ENCODE assay signal across 25 cellular contexts in the genomic region with DNA sequence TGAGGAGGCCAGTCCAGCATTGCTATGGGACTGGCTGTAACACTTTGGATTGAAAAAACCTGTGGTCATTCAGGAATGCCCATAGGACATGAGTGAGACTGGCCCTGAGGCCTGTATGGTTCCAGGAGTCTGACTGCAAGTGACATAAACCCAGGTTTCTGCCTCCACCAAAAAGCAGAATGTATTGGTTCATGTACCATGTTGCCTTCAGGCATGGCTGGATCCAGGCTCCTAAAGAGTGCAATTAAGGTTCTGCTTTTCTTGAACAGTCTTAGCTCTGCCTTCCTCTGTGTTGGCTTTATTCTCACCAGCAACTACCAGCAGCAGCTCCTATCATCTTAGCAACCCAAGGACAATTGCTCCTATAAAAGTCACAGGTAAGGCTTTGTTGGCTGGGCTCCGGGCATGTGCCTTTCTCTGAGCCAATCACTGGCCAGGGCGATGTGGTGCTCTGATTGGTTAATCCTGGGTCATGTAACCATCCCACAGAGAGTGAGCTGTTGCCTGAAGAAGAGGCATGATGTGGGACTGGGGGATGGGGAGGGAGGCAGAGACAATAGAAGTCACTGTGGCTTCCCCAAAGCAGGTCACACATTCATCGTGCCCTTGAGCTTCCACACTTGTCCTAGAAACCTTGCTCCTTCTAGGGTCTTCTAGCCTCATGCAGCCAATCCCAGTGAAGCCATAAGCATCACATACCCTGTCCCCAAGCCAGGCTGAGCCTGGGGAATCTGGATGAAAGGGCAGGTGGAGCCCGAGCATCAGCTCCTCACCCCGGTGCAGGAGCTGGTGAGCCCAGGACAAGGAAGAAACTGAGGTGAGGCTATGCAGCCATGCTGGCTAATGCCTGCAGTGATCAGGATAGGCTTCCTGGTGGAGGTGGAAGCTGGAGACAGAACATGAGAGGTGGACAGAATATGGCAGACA.
DNase-seq lines count a peak whose midpoint lies in the region; ATAC-seq and TF ChIP-seq lines count a peak whose summit lies in the region.
"Had no signal": no experiment of that assay in that cellular context is flagged by ENCODE, and none has a peak within 500 bp of the region (broad histone marks: within the 10 kb centered on the region; RNA-seq: fewer than 3 reads in every experiment).

No MANE protein-coding gene starts in this region.

- no peaks in the 10 kb centered on the region for H3K79me2 ChIP-seq in HCT116 (ENCODE audit: insufficient read depth, low read length)
- H3K79me2 ChIP-seq in osteoblast (ENCODE audit: insufficient read depth, low read length), result no peaks in the 10 kb centered on the region

- DNase-seq in HCT116 (ENCODE audit: low read depth, low spot score), result no peak
- peak; percentile 32 for DNase-seq in ecto neural progenitor cell (ENCODE audit: low spot score)
- peak; percentile 58 for DNase-seq in osteoblast (ENCODE audit: insufficient read length, low spot score, missing footprints)
- no peak for DNase-seq in NCI-H526 treated with DMSO at 0.1 percent for 48 hours (lab: John Stamatoyannopoulos, UW)
- no peak for DNase-seq in stimulated activated CD4-positive, alpha-beta T cell treated with anti-CD3 and anti-CD28 coated beads, Interleukin-1b, Interleukin-23, amount 100 ng/mL, for 48 hours
- no peak for DNase-seq in NOMO-1 treated with DMSO at 0.1 percent for 48 hours (lab: John Stamatoyannopoulos, UW; ENCODE audit: unreplicated experiment)
- DNase-seq: activated effector memory CD4-positive, alpha-beta T cell treated with anti-CD3 and anti-CD28 coated beads, Interleukin-2, amount 50 U/mL, for 16 hours; activated naive CD8-positive, alpha-beta T cell treated with anti-CD3 and anti-CD28 coated beads, Interleukin-2, amount 10 ng/mL, durations not matched to agents 7 days and 5 days; gastrocnemius medialis; HFFc6; hypothalamus; immature natural killer cell; left lung; naive thymus-derived CD4-positive, alpha-beta T cell; NCI-H510A; NK-92 treated with Interleukin-12 subunit alpha and Interleukin-12 subunit beta, amount 100 ng/mL, for 24 hours; nucleus accumbens; trophoblast cell had no signal

- intact Hi-C loops in HCT116 (cut with micrococcal nuclease), result no loop called here

- POLR2A ChIA-PET in HCT116 (lab: Charles Lee), result no interaction called here

- no peak for TF ChIP-seq POLR2A in HCT116 (IDR thresholded peaks at IDR 0.05; ENCODE audit: borderline replicate concordance, extremely low read depth, insufficient read depth, insufficient read length)

- no peak overlapping the region for H3K27ac ChIP-seq in BLaER1 treated with 17β-estradiol and CSF1 and Interleukin-3, amounts not matched to agents 10 nM and 100 nM
- H3K27ac ChIP-seq in HCT116 (ENCODE audit: low read depth, low read length), result no peak overlapping the region
- no peak overlapping the region for H3K27ac ChIP-seq in osteoblast (ENCODE audit: low read depth, low read length)
- H3K27ac ChIP-seq: ascending aorta, C4-2B, cardiac muscle cell, gastrocnemius medialis, left lung, skin epidermis had no signal

- TF ChIP-seq RAD21 in HCT116 (IDR thresholded peaks at IDR 0.05; ENCODE audit: low read depth), result no peak

- ATAC-seq in HCT116, result peak; percentile 70
- no peak for ATAC-seq in GM19397 (IDR thresholded peaks at IDR 0.05; ENCODE audit: unreplicated experiment)
- ATAC-seq: activated CD4-positive, CD25-positive, alpha-beta regulatory T cell treated with anti-CD3 and anti-CD28 coated beads, Interleukin-2, amount 50 U/mL, for 24 hours; gastrocnemius medialis; left lung; naive thymus-derived CD4-positive, alpha-beta T cell had no signal

- RAD21 ChIA-PET in HCT116 (lab: Charles Lee; ENCODE audit: low non-redundant PET in 1 of 2, low total read pairs in 2 of 2, uncharacterized antibody in 2 of 2, unreplicated experiment in 2 of 2), result no interaction called here

- CTCF ChIA-PET in HCT116 (lab: Charles Lee), result no interaction called here

- peaks cover 11 to 75% (median 64%) of the 10 kb centered on the region in 10 experiments; a peak in 19 of 20 replicates for H3K4me1 ChIP-seq in BLaER1 treated with 17β-estradiol and CSF1 and Interleukin-3, amounts not matched to agents 10 nM and 100 nM
- H3K4me1 ChIP-seq in HCT116 (ENCODE audit: control insufficient read depth in 1 of 2, insufficient read depth in 2 of 2, low read length in 2 of 2) (no peaks in the 10 kb centered on the region), osteoblast (ENCODE audit: insufficient read depth, low read length) (no peaks in the 10 kb centered on the region)
- H3K4me1 ChIP-seq: ascending aorta, gastrocnemius medialis, left lung had no signal

- TF ChIP-seq CTCF in HCT116 (IDR thresholded peaks at IDR 0.05 in 2 of 3, conservative IDR thresholded peaks at IDR 0.05 in 1 of 3; ENCODE audit: borderline replicate concordance in 1 of 3, insufficient read depth in 1 of 3, low read depth in 2 of 3, low read length in 2 of 3), result no peak
- TF ChIP-seq CTCF in osteoblast (IDR thresholded peaks at IDR 0.05; ENCODE audit: extremely low read depth, low read depth, low read length), result no peak

- no peak overlapping the region for H2AFZ ChIP-seq in HCT116 (ENCODE audit: low read depth, low read length, poor library complexity, severe bottlenecking)
- no peak overlapping the region for H2AFZ ChIP-seq in osteoblast (ENCODE audit: low read length)

- BruUV-seq in HCT116 (replicated peaks; lab: Mats Ljungman, UMichigan), result no TSS peak

- no peaks in the 10 kb centered on the region for H3K27me3 ChIP-seq in BLaER1 treated with 17β-estradiol and CSF1 and Interleukin-3, amounts not matched to agents 10 nM and 100 nM
- H3K27me3 ChIP-seq in HCT116 (ENCODE audit: insufficient read depth, low read length) (no peaks in the 10 kb centered on the region), osteoblast (ENCODE audit: insufficient read depth, low read length) (no peaks in the 10 kb centered on the region)
- H3K27me3 ChIP-seq: ascending aorta, cardiac muscle cell had no signal

- peaks cover 0 to 18% (median 10%) of the 10 kb centered on the region in 11 experiments; a peak in 11 of 22 replicates for H4K20me1 ChIP-seq in BLaER1 treated with 17β-estradiol and CSF1 and Interleukin-3, amounts not matched to agents 10 nM and 100 nM
- no peaks in the 10 kb centered on the region for H4K20me1 ChIP-seq in HCT116 (ENCODE audit: insufficient read depth)
- no peaks in the 10 kb centered on the region for H4K20me1 ChIP-seq in osteoblast (ENCODE audit: insufficient read depth, low read length)

- no peaks in the 10 kb centered on the region for H3K36me3 ChIP-seq in BLaER1 treated with 17β-estradiol and CSF1 and Interleukin-3, amounts not matched to agents 10 nM and 100 nM
- H3K36me3 ChIP-seq in HCT116 (ENCODE audit: control insufficient read depth in 1 of 2, insufficient read depth in 2 of 2, low read length in 2 of 2), result no peaks in the 10 kb centered on the region
- H3K36me3 ChIP-seq in osteoblast (ENCODE audit: insufficient read depth, low read length), result no peaks in the 10 kb centered on the region
- H3K36me3 ChIP-seq: ascending aorta, cardiac muscle cell, gastrocnemius medialis, left lung had no signal

- no peak overlapping the region for H3K4me3 ChIP-seq in BLaER1 treated with 17β-estradiol and CSF1 and Interleukin-3, amounts not matched to agents 10 nM and 100 nM
- no peak overlapping the region for H3K4me3 ChIP-seq in HCT116 (replicated peaks in 1 of 2; ENCODE audit: low read depth in 1 of 2, low read length in 2 of 2)
- no peak overlapping the region for H3K4me3 ChIP-seq in osteoblast (ENCODE audit: insufficient read depth, low read length)
- H3K4me3 ChIP-seq: ascending aorta, cardiac muscle cell, gastrocnemius medialis, left lung, skin epidermis had no signal

- H3K9me3 ChIP-seq in BLaER1 treated with 17β-estradiol and CSF1 and Interleukin-3, amounts not matched to agents 10 nM and 100 nM (replicated peaks in 1 of 11), result no peaks in the 10 kb centered on the region
- no peaks in the 10 kb centered on the region for H3K9me3 ChIP-seq in HCT116 (ENCODE audit: control insufficient read depth in 1 of 2, insufficient read depth in 1 of 2, low read depth in 1 of 2, low read length in 2 of 2)
- H3K9me3 ChIP-seq in osteoblast (ENCODE audit: low read depth, low read length), result no peaks in the 10 kb centered on the region
- H3K9me3 ChIP-seq: ascending aorta, gastrocnemius medialis, left lung had no signal

- H3K9me2 ChIP-seq in HCT116 (ENCODE audit: insufficient read depth), result no peaks in the 10 kb centered on the region

- H3K9ac ChIP-seq in BLaER1 treated with 17β-estradiol and CSF1 and Interleukin-3, amounts not matched to agents 10 nM and 100 nM, result no peak overlapping the region
- no peak overlapping the region for H3K9ac ChIP-seq in HCT116 (ENCODE audit: low read length)

- peak overlapping the region in 9 of 11 experiments; percentile 54 to 87 (median 78); a peak in 18 of 22 replicates for H3K4me2 ChIP-seq in BLaER1 treated with 17β-estradiol and CSF1 and Interleukin-3, amounts not matched to agents 10 nM and 100 nM
- H3K4me2 ChIP-seq in HCT116 (ENCODE audit: low read length) (no peak overlapping the region), osteoblast (ENCODE audit: insufficient read depth, low read length) (no peak overlapping the region)

TF ChIP-seq in HCT116, 20 proteins besides CTCF, POLR2A, EP300 and RAD21:
- TF ChIP-seq, protein P1, sequence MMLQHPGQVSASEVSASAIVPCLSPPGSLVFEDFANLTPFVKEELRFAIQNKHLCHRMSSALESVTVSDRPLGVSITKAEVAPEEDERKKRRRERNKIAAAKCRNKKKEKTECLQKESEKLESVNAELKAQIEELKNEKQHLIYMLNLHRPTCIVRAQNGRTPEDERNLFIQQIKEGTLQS (IDR thresholded peaks at IDR 0.05), result no peak
- TF ChIP-seq, protein P2, sequence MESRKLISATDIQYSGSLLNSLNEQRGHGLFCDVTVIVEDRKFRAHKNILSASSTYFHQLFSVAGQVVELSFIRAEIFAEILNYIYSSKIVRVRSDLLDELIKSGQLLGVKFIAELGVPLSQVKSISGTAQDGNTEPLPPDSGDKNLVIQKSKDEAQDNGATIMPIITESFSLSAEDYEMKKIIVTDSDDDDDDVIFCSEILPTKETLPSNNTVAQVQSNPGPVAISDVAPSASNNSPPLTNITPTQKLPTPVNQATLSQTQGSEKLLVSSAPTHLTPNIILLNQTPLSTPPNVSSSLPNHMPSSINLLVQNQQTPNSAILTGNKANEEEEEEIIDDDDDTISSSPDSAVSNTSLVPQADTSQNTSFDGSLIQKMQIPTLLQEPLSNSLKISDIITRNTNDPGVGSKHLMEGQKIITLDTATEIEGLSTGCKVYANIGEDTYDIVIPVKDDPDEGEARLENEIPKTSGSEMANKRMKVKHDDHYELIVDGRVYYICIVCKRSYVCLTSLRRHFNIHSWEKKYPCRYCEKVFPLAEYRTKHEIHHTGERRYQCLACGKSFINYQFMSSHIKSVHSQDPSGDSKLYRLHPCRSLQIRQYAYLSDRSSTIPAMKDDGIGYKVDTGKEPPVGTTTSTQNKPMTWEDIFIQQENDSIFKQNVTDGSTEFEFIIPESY (IDR thresholded peaks at IDR 0.05; ENCODE audit: extremely low read depth, insufficient replicate concordance, low read length), result no peak
- no peak for TF ChIP-seq POLR2AphosphoS5 (IDR thresholded peaks at IDR 0.05; ENCODE audit: low read depth, low read length)
- no peak for TF ChIP-seq ELF1 (IDR thresholded peaks at IDR 0.05; ENCODE audit: borderline replicate concordance, low read depth)
- no peak for TF ChIP-seq ZNF274 (IDR thresholded peaks at IDR 0.05; ENCODE audit: low read depth, low read length)
- no peak for TF ChIP-seq EZH2 (IDR thresholded peaks at IDR 0.05)

Comparison
In these comparisons a context has a peak if more than half of its experiments do, and no peak if none do; other contexts are left out.
1. H3K4me2 ChIP-seq: peak in BLaER1 treated with 17β-estradiol and CSF1 and Interleukin-3, amounts not matched to agents 10 nM and 100 nM (9 of 11); none in HCT116 (single experiment) and osteoblast (single experiment).
2. DNase-seq: peak in ecto neural progenitor cell (single experiment) and osteoblast (single experiment); none in HCT116 (single experiment), NCI-H526 treated with DMSO at 0.1 percent for 48 hours (single experiment), stimulated activated CD4-positive, alpha-beta T cell treated with anti-CD3 and anti-CD28 coated beads, Interleukin-1b, Interleukin-23, amount 100 ng/mL, for 48 hours (single experiment) and NOMO-1 treated with DMSO at 0.1 percent for 48 hours (single experiment).